In the genomic region with DNA sequence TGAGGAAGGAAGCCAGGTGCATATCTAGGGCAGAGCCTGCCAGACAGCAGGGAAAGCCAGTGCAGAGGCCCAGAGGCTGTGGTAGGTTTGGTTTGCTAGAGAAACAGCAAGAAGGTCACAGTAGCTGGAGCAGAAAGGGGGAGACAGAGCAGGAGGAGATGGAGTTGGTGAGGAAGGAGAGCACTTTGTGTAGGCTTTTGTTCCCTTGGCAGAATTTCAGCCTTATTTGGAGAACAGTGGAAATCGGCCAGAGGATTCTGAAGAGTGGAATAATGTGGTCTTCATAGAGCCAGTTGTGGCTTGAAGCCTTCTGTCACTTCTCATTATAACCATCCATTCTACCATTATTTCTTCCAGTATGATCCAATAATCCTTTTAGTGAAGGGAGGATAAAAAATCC, we compare ENCODE assay signal across 19 cellular contexts.
"Had no signal": no experiment of that assay in that cellular context is flagged by ENCODE, and none has a peak within 500 bp of the region (broad histone marks: within the 10 kb centered on the region; RNA-seq: fewer than 3 reads in every experiment).

No MANE protein-coding gene starts in this region.

- H3K4me2 ChIP-seq: hepatocyte had no signal

- H3K4me3 ChIP-seq: cardiac muscle cell, hepatocyte, tibial nerve, vagina had no signal

- ATAC-seq: activated naive CD8-positive, alpha-beta T cell treated with anti-CD3 and anti-CD28 coated beads, Interleukin-2, amount 50 U/mL, for 24 hours; left ventricle myocardium superior; natural killer cell treated with Interleukin-12 subunit alpha and Interleukin-12 subunit beta and Interleukin-15 and Interleukin-18, amount 100 ng/mL, for 72 hours; right cardiac atrium; WTC11 had no signal

- H3K36me3 ChIP-seq: cardiac muscle cell, tibial nerve, vagina had no signal

- FAIRE-seq: colon, small intestine had no signal

- H3K36me3 Mint-ChIP-seq: natural killer cell treated with Interleukin-12 subunit alpha and Interleukin-12 subunit beta and Interleukin-15 and Interleukin-18, amount 100 ng/mL, for 72 hours; WTC11 had no signal

- H3K9me3 ChIP-seq: tibial nerve, vagina had no signal

- H3K79me2 ChIP-seq: hepatocyte had no signal

- H3K4me3 Mint-ChIP-seq: activated naive CD4-positive, alpha-beta T cell treated with anti-CD3 and anti-CD28 coated beads for 36 hours; activated naive CD8-positive, alpha-beta T cell treated with anti-CD3 and anti-CD28 coated beads, Interleukin-2, amount 50 U/mL, for 24 hours; natural killer cell treated with Interleukin-12 subunit alpha and Interleukin-12 subunit beta and Interleukin-15 and Interleukin-18, amount 100 ng/mL, for 72 hours; WTC11 had no signal

- H3K27me3 ChIP-seq: cardiac muscle cell, hepatocyte, tibial nerve, vagina had no signal

- H3K9me3 Mint-ChIP-seq: activated naive CD4-positive, alpha-beta T cell treated with anti-CD3 and anti-CD28 coated beads for 36 hours; activated naive CD8-positive, alpha-beta T cell treated with anti-CD3 and anti-CD28 coated beads, Interleukin-2, amount 50 U/mL, for 24 hours; activated T-helper 2 cell treated with anti-CD3 and anti-CD28 coated beads, Interferon-gamma antibody, Interleukin-2, Interleukin-4, amounts not matched to agents 10 μg/mL and 5 μg/mL and 100 μg/mL, durations not matched to agents 14 hours and 24 hours and 36 hours; WTC11 had no signal

- H3K27me3 Mint-ChIP-seq: activated naive CD8-positive, alpha-beta T cell treated with anti-CD3 and anti-CD28 coated beads, Interleukin-2, amount 50 U/mL, for 24 hours; natural killer cell treated with Interleukin-12 subunit alpha and Interleukin-12 subunit beta and Interleukin-15 and Interleukin-18, amount 100 ng/mL, for 72 hours had no signal

- DNase-seq: activated CD4-positive, alpha-beta T cell treated with anti-CD3 and anti-CD28 coated beads for 48 hours; activated naive CD4-positive, alpha-beta T cell treated with anti-CD3 and anti-CD28 coated beads for 36 hours; activated naive CD8-positive, alpha-beta T cell treated with anti-CD3 and anti-CD28 coated beads, Interleukin-2, amount 50 U/mL, for 24 hours; aorta; erythroblast; left ventricle myocardium superior; mesendoderm; right cardiac atrium; small intestine; stimulated activated CD4-positive, alpha-beta T cell treated with anti-CD3 and anti-CD28 coated beads, Interleukin-4, amount 100 ng/mL, for 24 hours; stimulated activated naive CD4-positive, alpha-beta T cell had no signal

- H3K27ac ChIP-seq: cardiac muscle cell, hepatocyte, vagina had no signal

- H2AFZ ChIP-seq: hepatocyte had no signal

- H3K4me1 Mint-ChIP-seq: activated naive CD8-positive, alpha-beta T cell treated with anti-CD3 and anti-CD28 coated beads, Interleukin-2, amount 50 U/mL, for 24 hours had no signal

- H3K27ac Mint-ChIP-seq: activated naive CD4-positive, alpha-beta T cell treated with anti-CD3 and anti-CD28 coated beads for 36 hours; activated naive CD8-positive, alpha-beta T cell treated with anti-CD3 and anti-CD28 coated beads, Interleukin-2, amount 50 U/mL, for 24 hours; activated T-helper 2 cell treated with anti-CD3 and anti-CD28 coated beads, Interferon-gamma antibody, Interleukin-2, Interleukin-4, amounts not matched to agents 10 μg/mL and 5 μg/mL and 100 μg/mL, durations not matched to agents 14 hours and 24 hours and 36 hours; natural killer cell treated with Interleukin-12 subunit alpha and Interleukin-12 subunit beta and Interleukin-15 and Interleukin-18, amount 100 ng/mL, for 72 hours; WTC11 had no signal
